1 cellular context compared by ENCODE assay signal in the genomic region with DNA sequence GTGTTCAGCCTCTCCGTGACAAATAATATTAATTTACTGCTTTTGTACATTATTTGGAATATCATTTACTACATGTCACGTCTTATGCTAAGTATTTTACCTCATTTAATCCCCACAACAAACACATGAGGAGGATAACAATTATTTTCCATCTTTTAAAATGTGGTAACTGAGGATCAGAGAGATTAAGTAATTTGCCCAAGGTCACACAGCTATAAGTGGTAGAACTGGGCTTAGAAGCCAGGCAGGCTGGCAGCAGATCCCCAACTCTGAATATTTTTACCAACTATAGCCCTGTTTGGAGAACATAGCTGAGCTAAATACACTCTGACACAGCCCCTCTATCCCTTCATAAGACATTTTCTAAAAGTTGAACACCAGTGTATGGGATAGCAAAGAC.
TF ChIP-seq lines count a peak whose summit lies in the region.

No MANE protein-coding gene starts in this region.

TF ChIP-seq in H1, 55 proteins besides CTCF, POLR2A, EP300 and RAD21:
- TF ChIP-seq JUND (IDR thresholded peaks at IDR 0.05; ENCODE audit: low read length) (no peak), KDM1A (IDR thresholded peaks at IDR 0.05; ENCODE audit: borderline replicate concordance, low read length) (peak; percentile 76; the same call in 1 of the 2 replicates)
